Comparison of ENCODE assay signal across 1 cellular context in the genomic region with DNA sequence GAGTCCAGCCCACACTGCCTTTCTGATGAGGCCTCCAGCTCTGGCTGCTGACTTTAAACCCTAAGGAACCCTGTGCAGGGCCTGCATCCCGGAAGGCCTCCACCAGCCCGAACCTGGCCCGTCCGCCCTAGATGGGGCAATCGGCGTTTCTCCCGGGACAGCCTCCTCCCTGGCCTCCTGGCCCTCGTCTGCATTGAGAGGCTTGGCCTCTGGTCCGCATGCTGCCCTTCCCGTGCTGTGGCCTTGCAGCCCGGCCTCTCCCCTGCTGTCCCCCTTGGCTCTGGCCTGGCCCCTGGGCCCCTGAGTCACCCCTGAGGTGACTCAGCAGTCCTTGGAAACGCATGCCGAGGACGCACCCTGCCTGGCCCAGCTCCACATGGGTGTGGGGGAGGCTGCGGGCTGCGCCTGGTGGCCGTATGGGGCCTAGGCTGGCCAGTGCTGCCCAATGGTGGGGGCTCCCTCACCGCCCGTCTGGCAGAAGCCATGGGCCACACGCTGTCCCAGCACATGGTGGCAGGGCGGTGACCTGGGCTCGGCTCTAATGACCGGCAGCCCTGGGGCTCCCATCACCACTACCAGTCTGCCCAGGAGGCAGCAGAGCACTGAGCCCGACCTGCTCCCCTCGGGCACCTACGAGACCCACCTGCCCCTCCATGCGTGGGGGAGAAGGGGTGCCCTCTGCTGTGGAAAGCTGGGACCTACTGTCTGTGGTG.
TF ChIP-seq lines count a peak whose summit lies in the region.

No MANE protein-coding gene starts in this region.

TF ChIP-seq in A549, 52 proteins besides CTCF, POLR2A, EP300 and RAD21:
- peak; percentile 47 for TF ChIP-seq JUNB (IDR thresholded peaks at IDR 0.05)
- TF ChIP-seq ZFP36 (IDR thresholded peaks at IDR 0.05; ENCODE audit: borderline replicate concordance, partially characterized antibody) = no peak
- no peak for TF ChIP-seq SMC3 (IDR thresholded peaks at IDR 0.05)
- no peak for TF ChIP-seq RFX5 (IDR thresholded peaks at IDR 0.05)
- TF ChIP-seq, protein P1, sequence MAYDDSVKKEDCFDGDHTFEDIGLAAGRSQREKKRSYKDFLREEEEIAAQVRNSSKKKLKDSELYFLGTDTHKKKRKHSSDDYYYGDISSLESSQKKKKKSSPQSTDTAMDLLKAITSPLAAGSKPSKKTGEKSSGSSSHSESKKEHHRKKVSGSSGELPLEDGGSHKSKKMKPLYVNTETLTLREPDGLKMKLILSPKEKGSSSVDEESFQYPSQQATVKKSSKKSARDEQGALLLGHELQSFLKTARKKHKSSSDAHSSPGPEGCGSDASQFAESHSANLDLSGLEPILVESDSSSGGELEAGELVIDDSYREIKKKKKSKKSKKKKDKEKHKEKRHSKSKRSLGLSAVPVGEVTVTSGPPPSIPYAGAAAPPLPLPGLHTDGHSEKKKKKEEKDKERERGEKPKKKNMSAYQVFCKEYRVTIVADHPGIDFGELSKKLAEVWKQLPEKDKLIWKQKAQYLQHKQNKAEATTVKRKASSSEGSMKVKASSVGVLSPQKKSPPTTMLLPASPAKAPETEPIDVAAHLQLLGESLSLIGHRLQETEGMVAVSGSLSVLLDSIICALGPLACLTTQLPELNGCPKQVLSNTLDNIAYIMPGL (CRISPR knock-in tag; IDR thresholded peaks at IDR 0.05; ENCODE audit: borderline replicate concordance) = no peak
- TF ChIP-seq CHD4 (IDR thresholded peaks at IDR 0.05; ENCODE audit: borderline replicate concordance) = no peak
- 0 out of 2 replicates have a peak, but pooled peaks have one; percentile 12 for TF ChIP-seq ZNF302 (CRISPR knock-in tag; IDR thresholded peaks at IDR 0.05)
- TF ChIP-seq CHD2 (IDR thresholded peaks at IDR 0.05; ENCODE audit: low read length, partially characterized antibody) = no peak
- TF ChIP-seq, protein P2, sequence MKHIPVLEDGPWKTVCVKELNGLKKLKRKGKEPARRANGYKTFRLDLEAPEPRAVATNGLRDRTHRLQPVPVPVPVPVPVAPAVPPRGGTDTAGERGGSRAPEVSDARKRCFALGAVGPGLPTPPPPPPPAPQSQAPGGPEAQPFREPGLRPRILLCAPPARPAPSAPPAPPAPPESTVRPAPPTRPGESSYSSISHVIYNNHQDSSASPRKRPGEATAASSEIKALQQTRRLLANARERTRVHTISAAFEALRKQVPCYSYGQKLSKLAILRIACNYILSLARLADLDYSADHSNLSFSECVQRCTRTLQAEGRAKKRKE (CRISPR knock-in tag; IDR thresholded peaks at IDR 0.05; ENCODE audit: low read depth) = peak; percentile 89
- TF ChIP-seq NPAS2 (CRISPR knock-in tag; IDR thresholded peaks at IDR 0.05; ENCODE audit: borderline replicate concordance) = peak; percentile 13; the same call in 1 of the 2 replicates
- peak; percentile 32 to 69; a peak in 2 of 5 replicates for TF ChIP-seq JUN (IDR thresholded peaks at IDR 0.05)
- TF ChIP-seq KDM5A (IDR thresholded peaks at IDR 0.05) = no peak
- TF ChIP-seq GATA3 (IDR thresholded peaks at IDR 0.05; ENCODE audit: borderline replicate concordance) = peak; percentile 61
- TF ChIP-seq HOXB5 (CRISPR knock-in tag; IDR thresholded peaks at IDR 0.05) = peak; percentile 86; the same call in 1 of the 2 replicates
- TF ChIP-seq CEBPB (IDR thresholded peaks at IDR 0.05) = no peak
- TF ChIP-seq NFE2L2 (conservative IDR thresholded peaks at IDR 0.05; ENCODE audit: low read length) = peak; percentile 93
- peak; percentile 81; the same call in 1 of the 2 replicates for TF ChIP-seq TP53 (CRISPR knock-in tag; IDR thresholded peaks at IDR 0.05)
- peak; percentile 73; the same call in 1 of the 2 replicates for TF ChIP-seq FOSL2 (IDR thresholded peaks at IDR 0.05)
- TF ChIP-seq FOSL2 (CRISPR knock-in tag; IDR thresholded peaks at IDR 0.05) = peak; percentile 97
- TF ChIP-seq MYC (IDR thresholded peaks at IDR 0.05; ENCODE audit: borderline replicate concordance, low read length) = peak; percentile 82; the same call in 1 of the 2 replicates
- no peak for TF ChIP-seq FOSB (CRISPR knock-in tag; IDR thresholded peaks at IDR 0.05)
- 0 out of 2 replicates have a peak, but pooled peaks have one; percentile 28 for TF ChIP-seq RARB (CRISPR knock-in tag; IDR thresholded peaks at IDR 0.05)
- peak; percentile 69; the same call in 1 of the 2 replicates for TF ChIP-seq EHF (CRISPR knock-in tag; IDR thresholded peaks at IDR 0.05)
- TF ChIP-seq HOXB13 (CRISPR knock-in tag; IDR thresholded peaks at IDR 0.05; ENCODE audit: low read depth) = peak; percentile 54
- peak; percentile 98 for TF ChIP-seq MAFK (IDR thresholded peaks at IDR 0.05; ENCODE audit: partially characterized antibody)
- TF ChIP-seq, protein P3, sequence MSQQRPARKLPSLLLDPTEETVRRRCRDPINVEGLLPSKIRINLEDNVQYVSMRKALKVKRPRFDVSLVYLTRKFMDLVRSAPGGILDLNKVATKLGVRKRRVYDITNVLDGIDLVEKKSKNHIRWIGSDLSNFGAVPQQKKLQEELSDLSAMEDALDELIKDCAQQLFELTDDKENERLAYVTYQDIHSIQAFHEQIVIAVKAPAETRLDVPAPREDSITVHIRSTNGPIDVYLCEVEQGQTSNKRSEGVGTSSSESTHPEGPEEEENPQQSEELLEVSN (IDR thresholded peaks at IDR 0.05; ENCODE audit: borderline replicate concordance, low read depth) = peak; percentile 72
- TF ChIP-seq ZSCAN20 (CRISPR knock-in tag; IDR thresholded peaks at IDR 0.05) = no peak
- TF ChIP-seq, protein P4, sequence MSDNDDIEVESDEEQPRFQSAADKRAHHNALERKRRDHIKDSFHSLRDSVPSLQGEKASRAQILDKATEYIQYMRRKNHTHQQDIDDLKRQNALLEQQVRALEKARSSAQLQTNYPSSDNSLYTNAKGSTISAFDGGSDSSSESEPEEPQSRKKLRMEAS (IDR thresholded peaks at IDR 0.05) = peak; percentile 96
